8 cellular contexts compared by ENCODE assay signal in the genomic region with DNA sequence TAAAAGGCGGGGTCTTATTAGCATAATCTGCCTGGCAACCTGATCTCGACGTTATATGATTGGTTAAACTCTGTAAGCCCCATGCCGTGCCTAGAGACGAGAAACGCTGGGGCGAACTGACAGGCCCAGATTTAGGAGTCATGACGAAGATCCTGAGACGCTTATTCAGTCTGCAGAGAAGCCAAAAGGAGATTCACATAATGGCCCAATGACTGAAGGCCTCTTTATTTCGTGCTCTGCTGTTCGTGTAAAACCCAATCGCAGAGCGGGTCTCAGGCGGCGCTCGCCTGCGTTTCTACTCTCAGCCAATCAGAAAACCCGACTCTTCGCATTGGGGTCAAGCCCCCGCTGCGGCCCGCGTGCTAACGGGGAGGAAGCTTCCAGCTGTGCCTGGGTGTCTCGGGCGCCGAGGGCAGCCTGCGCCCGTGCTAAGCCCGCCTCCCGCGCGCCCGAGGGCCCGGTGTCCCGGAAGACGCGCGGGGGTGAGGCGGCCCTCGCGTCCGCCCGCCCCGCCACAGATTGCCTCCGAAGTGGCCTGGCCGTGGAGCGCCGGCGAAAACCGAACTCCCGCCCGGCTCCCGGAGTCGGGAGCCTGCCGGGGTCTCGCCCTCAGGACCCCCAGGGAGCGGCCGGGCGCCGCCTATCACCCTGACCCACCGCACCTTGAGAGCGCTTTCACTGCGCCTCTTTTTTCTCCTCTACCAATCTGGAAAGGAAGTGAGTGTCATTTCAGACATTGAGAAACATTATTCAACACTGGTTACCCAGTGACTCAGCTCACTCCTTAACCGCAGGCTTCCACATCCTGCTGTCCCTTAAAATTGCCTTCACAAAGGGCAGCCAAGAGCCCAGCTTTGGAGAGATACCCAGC. TPM values are rescaled to one million over a fixed set of nuclear protein-coding genes. Genes with fewer than 3 reads are reported as not detected.
DNase-seq lines count a peak whose midpoint lies in the region; ATAC-seq and TF ChIP-seq lines count a peak whose summit lies in the region.

No MANE protein-coding gene starts in this region.

- no peak; the same call in 1 of the 2 replicates for TF ChIP-seq RAD21 in Ishikawa (IDR thresholded peaks at IDR 0.05; ENCODE audit: low read depth)

- H3K36me3 ChIP-seq in mucosa of descending colon (ENCODE audit: low read depth): peaks cover 6% of the 10 kb centered on the region

- H3K4me1 ChIP-seq in mucosa of descending colon (ENCODE audit: low read depth): peaks cover 34% of the 10 kb centered on the region

- intact Hi-C loops in mucosa of descending colon (cut with DNase I, micrococcal nuclease): no loop called here

- DNase-seq in DMS153 treated with DMSO at 0.1 percent for 48 hours (lab: John Stamatoyannopoulos, UW; ENCODE audit: unreplicated experiment) (peak; percentile 100), OCI-M2 (lab: John Stamatoyannopoulos, UW; ENCODE audit: unreplicated experiment) (peak; percentile 93), epithelial cell of proximal tubule (ENCODE audit: low read depth) (peak; percentile 96), mucosa of descending colon (peak; percentile 95 to 96 (median 95))
- peak; percentile 88 for DNase-seq in activated T-cell treated with anti-CD3 and anti-CD28 coated beads, Interleukin-2, amount 50 U/mL, for 1 hour
- peak; percentile 75 to 82 for DNase-seq in stimulated activated CD8-positive, alpha-beta memory T cell treated with anti-CD3 and anti-CD28 coated beads, Interleukin-4, amount 100 ng/mL, for 1 hour (ENCODE audit: low read depth in 2 of 2, low spot score in 1 of 2)

- TF ChIP-seq CTCF in epithelial cell of proximal tubule (conservative IDR thresholded peaks at IDR 0.05; ENCODE audit: low read depth, low read length) (no peak), mucosa of descending colon (IDR thresholded peaks at IDR 0.05) (no peak)

- no peaks in the 10 kb centered on the region for H3K9me3 ChIP-seq in mucosa of descending colon

- ATAC-seq in GM21619 (IDR thresholded peaks at IDR 0.05; ENCODE audit: unreplicated experiment) (peak; percentile 70), mucosa of descending colon (peak; percentile 84)

- H3K4me3 ChIP-seq in epithelial cell of proximal tubule (ENCODE audit: low read depth, low read length): peak overlapping the region; percentile 69
- peak overlapping the region; percentile 73 for H3K4me3 ChIP-seq in mucosa of descending colon

- no peak for TF ChIP-seq EP300 in Ishikawa (IDR thresholded peaks at IDR 0.05; ENCODE audit: borderline replicate concordance)

TF ChIP-seq in Ishikawa, 13 proteins besides CTCF, POLR2A, EP300 and RAD21:
- TF ChIP-seq TCF12 (IDR thresholded peaks at IDR 0.05; ENCODE audit: low read depth): peak; percentile 70; the same call in 1 of the 2 replicates
- TF ChIP-seq CREB1 (IDR thresholded peaks at IDR 0.05; ENCODE audit: low read depth): peak; percentile 54; the same call in 1 of the 2 replicates
- peak; percentile 11; the same call in 1 of the 2 replicates for TF ChIP-seq YY1 (IDR thresholded peaks at IDR 0.05; ENCODE audit: low read depth)
- TF ChIP-seq, protein P1, sequence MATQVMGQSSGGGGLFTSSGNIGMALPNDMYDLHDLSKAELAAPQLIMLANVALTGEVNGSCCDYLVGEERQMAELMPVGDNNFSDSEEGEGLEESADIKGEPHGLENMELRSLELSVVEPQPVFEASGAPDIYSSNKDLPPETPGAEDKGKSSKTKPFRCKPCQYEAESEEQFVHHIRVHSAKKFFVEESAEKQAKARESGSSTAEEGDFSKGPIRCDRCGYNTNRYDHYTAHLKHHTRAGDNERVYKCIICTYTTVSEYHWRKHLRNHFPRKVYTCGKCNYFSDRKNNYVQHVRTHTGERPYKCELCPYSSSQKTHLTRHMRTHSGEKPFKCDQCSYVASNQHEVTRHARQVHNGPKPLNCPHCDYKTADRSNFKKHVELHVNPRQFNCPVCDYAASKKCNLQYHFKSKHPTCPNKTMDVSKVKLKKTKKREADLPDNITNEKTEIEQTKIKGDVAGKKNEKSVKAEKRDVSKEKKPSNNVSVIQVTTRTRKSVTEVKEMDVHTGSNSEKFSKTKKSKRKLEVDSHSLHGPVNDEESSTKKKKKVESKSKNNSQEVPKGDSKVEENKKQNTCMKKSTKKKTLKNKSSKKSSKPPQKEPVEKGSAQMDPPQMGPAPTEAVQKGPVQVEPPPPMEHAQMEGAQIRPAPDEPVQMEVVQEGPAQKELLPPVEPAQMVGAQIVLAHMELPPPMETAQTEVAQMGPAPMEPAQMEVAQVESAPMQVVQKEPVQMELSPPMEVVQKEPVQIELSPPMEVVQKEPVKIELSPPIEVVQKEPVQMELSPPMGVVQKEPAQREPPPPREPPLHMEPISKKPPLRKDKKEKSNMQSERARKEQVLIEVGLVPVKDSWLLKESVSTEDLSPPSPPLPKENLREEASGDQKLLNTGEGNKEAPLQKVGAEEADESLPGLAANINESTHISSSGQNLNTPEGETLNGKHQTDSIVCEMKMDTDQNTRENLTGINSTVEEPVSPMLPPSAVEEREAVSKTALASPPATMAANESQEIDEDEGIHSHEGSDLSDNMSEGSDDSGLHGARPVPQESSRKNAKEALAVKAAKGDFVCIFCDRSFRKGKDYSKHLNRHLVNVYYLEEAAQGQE (IDR thresholded peaks at IDR 0.05; ENCODE audit: low read depth): no peak
- 0 out of 2 replicates have a peak, but pooled peaks have one; percentile 9 for TF ChIP-seq EGR1 (IDR thresholded peaks at IDR 0.05)
- TF ChIP-seq CEBPB (IDR thresholded peaks at IDR 0.05): no peak
- peak; percentile 91 for TF ChIP-seq ZBTB7A (IDR thresholded peaks at IDR 0.05; ENCODE audit: low read depth)
- no peak for TF ChIP-seq FOXM1 (IDR thresholded peaks at IDR 0.05; ENCODE audit: borderline replicate concordance, low read depth)
- TF ChIP-seq, protein P2, sequence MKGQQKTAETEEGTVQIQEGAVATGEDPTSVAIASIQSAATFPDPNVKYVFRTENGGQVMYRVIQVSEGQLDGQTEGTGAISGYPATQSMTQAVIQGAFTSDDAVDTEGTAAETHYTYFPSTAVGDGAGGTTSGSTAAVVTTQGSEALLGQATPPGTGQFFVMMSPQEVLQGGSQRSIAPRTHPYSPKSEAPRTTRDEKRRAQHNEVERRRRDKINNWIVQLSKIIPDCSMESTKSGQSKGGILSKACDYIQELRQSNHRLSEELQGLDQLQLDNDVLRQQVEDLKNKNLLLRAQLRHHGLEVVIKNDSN (IDR thresholded peaks at IDR 0.05): no peak
- TF ChIP-seq TAF1 (IDR thresholded peaks at IDR 0.05; ENCODE audit: low read depth): peak; percentile 48; the same call in 1 of the 2 replicates
- no peak for TF ChIP-seq NFIC (IDR thresholded peaks at IDR 0.05)
- TF ChIP-seq, protein P3, sequence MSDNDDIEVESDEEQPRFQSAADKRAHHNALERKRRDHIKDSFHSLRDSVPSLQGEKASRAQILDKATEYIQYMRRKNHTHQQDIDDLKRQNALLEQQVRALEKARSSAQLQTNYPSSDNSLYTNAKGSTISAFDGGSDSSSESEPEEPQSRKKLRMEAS (IDR thresholded peaks at IDR 0.05): peak; percentile 98
- TF ChIP-seq TEAD4 (IDR thresholded peaks at IDR 0.05): peak; percentile 33; the same call in 1 of the 2 replicates

RNA-seq across cellular contexts. Expression of a gene that starts 0.4 kb away (rescaled TPM):
- 5.1 and 7.9 TPM in 2 replicates for total RNA-seq in epithelial cell of proximal tubule
- total RNA-seq in mucosa of descending colon: 10 to 100 TPM; 12.1 to 17.9 (median 14.0) TPM

Comparison
In these comparisons a context has a peak if more than half of its experiments do, and no peak if none do; other contexts are left out.
1. Peak in every context shown above with its lines: DNase-seq, ATAC-seq and H3K4me3 ChIP-seq.